ENCODE assay signal across 1 cellular context in genomic region chr20:17849111-17849900, GRCh38.
TF ChIP-seq lines count a peak whose summit lies in the region.

No MANE protein-coding gene starts in this region.

TF ChIP-seq in HepG2, 621 proteins besides CTCF, POLR2A, EP300 and RAD21 (continued from another document):
- TF ChIP-seq HNF1B (CRISPR knock-in tag; IDR thresholded peaks at IDR 0.05) (no peak), AGO1 (IDR thresholded peaks at IDR 0.05; ENCODE audit: low read depth, low read length, poor library complexity, severe bottlenecking) (no peak), ZFX (CRISPR knock-in tag; IDR thresholded peaks at IDR 0.05; ENCODE audit: low read depth) (peak; percentile 76)
